ENCODE assay signal across 29 cellular contexts in the genomic region with DNA sequence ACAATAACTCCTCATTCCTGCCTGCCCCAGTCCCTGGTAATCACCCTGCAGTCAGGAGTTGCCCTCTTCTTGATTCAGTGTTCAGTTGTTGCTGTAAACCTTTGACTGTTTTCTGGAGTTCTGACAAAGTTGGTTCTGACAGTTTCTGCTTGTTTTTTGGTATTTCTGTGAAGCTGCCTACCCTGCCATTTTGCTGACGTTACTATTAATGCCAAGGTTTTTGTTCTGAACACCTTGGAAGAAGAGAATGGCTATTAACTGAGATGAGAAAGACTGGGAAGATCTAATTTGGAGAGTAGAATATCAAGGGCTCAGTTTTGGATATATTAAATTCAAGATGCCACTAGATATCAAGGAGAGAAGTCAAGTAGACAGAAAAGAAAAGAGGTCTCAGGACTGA.
DNase-seq lines count a peak whose midpoint lies in the region; ATAC-seq, FAIRE-seq and TF ChIP-seq lines count a peak whose summit lies in the region.
"Had no signal": no experiment of that assay in that cellular context is flagged by ENCODE, and none has a peak within 500 bp of the region (broad histone marks: within the 10 kb centered on the region; RNA-seq: fewer than 3 reads in every experiment).

No MANE protein-coding gene starts in this region.

- no peaks in the 10 kb centered on the region for H3K4me1 ChIP-seq in HepG2 (ENCODE audit: insufficient read depth, low read length)
- no peaks in the 10 kb centered on the region for H3K4me1 ChIP-seq in right lobe of liver
- H3K4me1 ChIP-seq in right cardiac atrium (ENCODE audit: control insufficient read depth, insufficient read depth, low read length) = peaks cover 5% of the 10 kb centered on the region

- no peak for TF ChIP-seq POLR2A in HepG2 (IDR thresholded peaks at IDR 0.05; ENCODE audit: insufficient read depth in 1 of 2, low read depth in 2 of 2, low read length in 2 of 2)
- TF ChIP-seq POLR2A in right lobe of liver (IDR thresholded peaks at IDR 0.05) = no peak

- FAIRE-seq in HepG2 (lab: Jason Lieb, UNC) = no peak
- FAIRE-seq: GM12878, GM12892, GM18507, GM19239 had no signal

- no peak overlapping the region for H3K4me3 ChIP-seq in HepG2 (replicated peaks in 1 of 3; ENCODE audit: insufficient read depth in 1 of 3, low read depth in 2 of 3, low read length in 3 of 3)
- H3K4me3 ChIP-seq in right lobe of liver = no peak overlapping the region
- H3K4me3 ChIP-seq in right cardiac atrium (ENCODE audit: low read length) = no peak overlapping the region
- H3K4me3 ChIP-seq: BLaER1, GM12878 had no signal

- H3K79me2 ChIP-seq in HepG2 (ENCODE audit: insufficient read depth, low read length) = no peaks in the 10 kb centered on the region

- H4K20me1 ChIP-seq in HepG2 (ENCODE audit: insufficient read depth, low read length) = no peaks in the 10 kb centered on the region
- H4K20me1 ChIP-seq: BLaER1 had no signal

- TF ChIP-seq EP300 in HepG2 (IDR thresholded peaks at IDR 0.05; ENCODE audit: low read depth in 2 of 2, low read length in 2 of 2) (no peak), HepG2 (CRISPR knock-in tag; IDR thresholded peaks at IDR 0.05; ENCODE audit: borderline replicate concordance) (no peak)

- no peak overlapping the region for H3K9ac ChIP-seq in HepG2 (ENCODE audit: insufficient read depth, low read depth, low read length)
- H3K9ac ChIP-seq: BLaER1 had no signal

- H3K9me3 Mint-ChIP-seq in activated CD4-positive, alpha-beta memory T cell treated with anti-CD3 and anti-CD28 coated beads for 36 hours = no peaks in the 10 kb centered on the region
- peaks cover 8% of the 10 kb centered on the region for H3K9me3 Mint-ChIP-seq in activated T-helper 17 cell treated with anti-CD3 and anti-CD28 coated beads, Interleukin-2, amount 50 U/mL, for 72 hours
- no peaks in the 10 kb centered on the region for H3K9me3 Mint-ChIP-seq in stimulated activated effector memory CD8-positive, alpha-beta T cell treated with anti-CD3 and anti-CD28 coated beads, Interleukin-12 subunit alpha, Interleukin-12 subunit beta, amount 100 ng/mL, for 72 hours
- H3K9me3 Mint-ChIP-seq in natural killer cell = no peaks in the 10 kb centered on the region
- H3K9me3 Mint-ChIP-seq: CD8-positive, alpha-beta memory T cell had no signal

- CTCF ChIA-PET in HepG2 (lab: Yijun Ruan, JAX; ENCODE audit: low intra/inter-chr PET ratio, low total read pairs) = no interaction called here
- CTCF ChIA-PET in activated CD4-positive, alpha-beta memory T cell treated with anti-CD3 and anti-CD28 coated beads for 36 hours (lab: Charles Lee) = interaction anchor here (0.8 kb wide), 1 partner anchor 13 kb away, joined by 4 read pairs; no protein-coding TSS in a partner anchor

- no peak for DNase-seq in HepG2 (ENCODE audit: low spot score)
- no peak for DNase-seq in right lobe of liver
- no peak for DNase-seq in activated CD4-positive, alpha-beta memory T cell treated with anti-CD3 and anti-CD28 coated beads for 36 hours
- no peak for DNase-seq in stimulated activated effector memory CD8-positive, alpha-beta T cell treated with anti-CD3 and anti-CD28 coated beads, Interleukin-12 subunit alpha, Interleukin-12 subunit beta, amount 100 ng/mL, for 72 hours (ENCODE audit: low spot score in 2 of 2)
- no peak for DNase-seq in natural killer cell
- DNase-seq in right cardiac atrium = no peak
- no peak for DNase-seq in SW 1271 (lab: John Stamatoyannopoulos, UW)
- DNase-seq: ACHN; BE2C; C1 segment of cervical spinal cord; CD4-positive, alpha-beta memory T cell; CD4-positive, CD25-positive, alpha-beta regulatory T cell; CD8-positive, alpha-beta memory T cell; COR-L47; DMS 273 treated with DMSO at 0.1 percent for 48 hours; DMS153; DMS53; DMS79; DND-41; EL; GDM1 had no signal

- H3K36me3 Mint-ChIP-seq in activated CD4-positive, alpha-beta memory T cell treated with anti-CD3 and anti-CD28 coated beads for 36 hours = no peaks in the 10 kb centered on the region
- H3K36me3 Mint-ChIP-seq in activated T-helper 17 cell treated with anti-CD3 and anti-CD28 coated beads, Interleukin-2, amount 50 U/mL, for 72 hours (ENCODE audit: low read depth) = no peaks in the 10 kb centered on the region
- H3K36me3 Mint-ChIP-seq in stimulated activated effector memory CD8-positive, alpha-beta T cell treated with anti-CD3 and anti-CD28 coated beads, Interleukin-12 subunit alpha, Interleukin-12 subunit beta, amount 100 ng/mL, for 72 hours = no peaks in the 10 kb centered on the region
- H3K36me3 Mint-ChIP-seq in natural killer cell = no peaks in the 10 kb centered on the region
- H3K36me3 Mint-ChIP-seq: CD14-positive monocyte; CD4-positive, alpha-beta memory T cell; CD4-positive, CD25-positive, alpha-beta regulatory T cell; CD8-positive, alpha-beta memory T cell had no signal

- in situ Hi-C loops in HepG2 (cut with HindIII; ENCODE audit: extremely low pct_ligation_motif_present, low pct_unique_long_range_greater_than_20kb) = no loop called here

- ATAC-seq in HepG2 (no peak), right lobe of liver (no peak), natural killer cell (no peak), right cardiac atrium (no peak)
- no peak for ATAC-seq in activated T-helper 17 cell treated with anti-CD3 and anti-CD28 coated beads, Interleukin-2, amount 50 U/mL, for 72 hours (replicated peaks)
- no peak for ATAC-seq in stimulated activated effector memory CD8-positive, alpha-beta T cell treated with anti-CD3 and anti-CD28 coated beads, Interleukin-12 subunit alpha, Interleukin-12 subunit beta, amount 100 ng/mL, for 72 hours
- ATAC-seq: GM12878 had no signal

- 0% methylated on average over 1 of the region's 1 CpG for WGBS in HepG2 (ENCODE audit: low lambda C conversion rate)
- WGBS in right lobe of liver (ENCODE audit: insufficient coverage, low coverage, low lambda C conversion rate, missing lambda C conversion rate) = 87% methylated on average over 1 of the region's 1 CpG
- WGBS in right cardiac atrium = 85% methylated on average over 1 of the region's 1 CpG

- intact Hi-C loops in HepG2 (cut with micrococcal nuclease; ENCODE audit: unreplicated experiment) (no loop called here), right lobe of liver (cut with DNase I) (no loop called here), natural killer cell (cut with micrococcal nuclease) (no loop called here), right cardiac atrium (cut with DNase I) (loop anchor here in 2 of 4 donors (10.0 kb wide), 1 partner anchor 126 kb away; no protein-coding TSS in a partner anchor)
- intact Hi-C loops in activated CD4-positive, alpha-beta memory T cell treated with anti-CD3 and anti-CD28 coated beads for 36 hours (cut with micrococcal nuclease) = no loop called here

- H3K4me3 Mint-ChIP-seq in activated CD4-positive, alpha-beta memory T cell treated with anti-CD3 and anti-CD28 coated beads for 36 hours = no peak overlapping the region
- peak overlapping the region; percentile 2 for H3K4me3 Mint-ChIP-seq in activated T-helper 17 cell treated with anti-CD3 and anti-CD28 coated beads, Interleukin-2, amount 50 U/mL, for 72 hours
- no peak overlapping the region for H3K4me3 Mint-ChIP-seq in stimulated activated effector memory CD8-positive, alpha-beta T cell treated with anti-CD3 and anti-CD28 coated beads, Interleukin-12 subunit alpha, Interleukin-12 subunit beta, amount 100 ng/mL, for 72 hours
- no peak overlapping the region for H3K4me3 Mint-ChIP-seq in natural killer cell
- H3K4me3 Mint-ChIP-seq: CD4-positive, alpha-beta memory T cell had no signal

- peaks cover 7% of the 10 kb centered on the region for H3K27me3 Mint-ChIP-seq in activated CD4-positive, alpha-beta memory T cell treated with anti-CD3 and anti-CD28 coated beads for 36 hours
- peaks cover 3% of the 10 kb centered on the region for H3K27me3 Mint-ChIP-seq in activated T-helper 17 cell treated with anti-CD3 and anti-CD28 coated beads, Interleukin-2, amount 50 U/mL, for 72 hours
- peaks cover 10 to 11% of the 10 kb centered on the region in 2 donors for H3K27me3 Mint-ChIP-seq in natural killer cell (ENCODE audit: low read depth in 2 of 2)
- H3K27me3 Mint-ChIP-seq: CD4-positive, CD25-positive, alpha-beta regulatory T cell had no signal

- H3K9me3 ChIP-seq in HepG2 (ENCODE audit: low read length) (no peaks in the 10 kb centered on the region), right lobe of liver (no peaks in the 10 kb centered on the region), right cardiac atrium (ENCODE audit: control insufficient read depth, low read length) (no peaks in the 10 kb centered on the region)

- peaks cover 38% of the 10 kb centered on the region for H3K4me1 Mint-ChIP-seq in activated CD4-positive, alpha-beta memory T cell treated with anti-CD3 and anti-CD28 coated beads for 36 hours (ENCODE audit: low read depth)
- peaks cover 28% of the 10 kb centered on the region for H3K4me1 Mint-ChIP-seq in activated T-helper 17 cell treated with anti-CD3 and anti-CD28 coated beads, Interleukin-2, amount 50 U/mL, for 72 hours
- peaks cover 23% of the 10 kb centered on the region for H3K4me1 Mint-ChIP-seq in stimulated activated effector memory CD8-positive, alpha-beta T cell treated with anti-CD3 and anti-CD28 coated beads, Interleukin-12 subunit alpha, Interleukin-12 subunit beta, amount 100 ng/mL, for 72 hours
- no peaks in the 10 kb centered on the region for H3K4me1 Mint-ChIP-seq in natural killer cell
- H3K4me1 Mint-ChIP-seq: CD14-positive monocyte had no signal

- no peak for TF ChIP-seq CTCF in HepG2 (CRISPR knock-in tag; IDR thresholded peaks at IDR 0.05)
- TF ChIP-seq CTCF in right lobe of liver (IDR thresholded peaks at IDR 0.05) = no peak
- TF ChIP-seq CTCF in natural killer cell (IDR thresholded peaks at IDR 0.05) = no peak

- H3K27ac Mint-ChIP-seq in activated CD4-positive, alpha-beta memory T cell treated with anti-CD3 and anti-CD28 coated beads for 36 hours = peak overlapping the region; percentile 74
- H3K27ac Mint-ChIP-seq in activated T-helper 17 cell treated with anti-CD3 and anti-CD28 coated beads, Interleukin-2, amount 50 U/mL, for 72 hours = peak overlapping the region; percentile 86
- H3K27ac Mint-ChIP-seq in stimulated activated effector memory CD8-positive, alpha-beta T cell treated with anti-CD3 and anti-CD28 coated beads, Interleukin-12 subunit alpha, Interleukin-12 subunit beta, amount 100 ng/mL, for 72 hours = peak overlapping the region; percentile 15
- no peak overlapping the region for H3K27ac Mint-ChIP-seq in natural killer cell
- H3K27ac Mint-ChIP-seq: CD14-positive monocyte had no signal

- BruUV-seq in HepG2 (replicated peaks; lab: Mats Ljungman, UMichigan) = no TSS peak

- H3K36me3 ChIP-seq in HepG2 (replicated peaks in 1 of 2; ENCODE audit: control insufficient read depth in 1 of 2, insufficient read depth in 2 of 2, low read length in 2 of 2) = no peaks in the 10 kb centered on the region
- no peaks in the 10 kb centered on the region for H3K36me3 ChIP-seq in right lobe of liver
- H3K36me3 ChIP-seq: BE2C, BLaER1 had no signal

- no peak overlapping the region for H2AFZ ChIP-seq in HepG2 (ENCODE audit: low read length)

- H3K4me2 ChIP-seq in HepG2 (ENCODE audit: low read depth, low read length) = no peak overlapping the region
- H3K4me2 ChIP-seq: BLaER1 had no signal

- H3K27me3 ChIP-seq in HepG2 (ENCODE audit: control insufficient read depth in 1 of 2, insufficient read depth in 2 of 2, low read length in 2 of 2) (peaks cover 0 to 9% of the 10 kb centered on the region in 2 experiments; a peak in 1 of 5 replicates), right lobe of liver (no peaks in the 10 kb centered on the region), right cardiac atrium (ENCODE audit: control insufficient read depth, insufficient read depth) (no peaks in the 10 kb centered on the region)
- H3K27me3 ChIP-seq: BE2C, BLaER1 had no signal

- H3K27ac ChIP-seq in HepG2 (ENCODE audit: extremely low read length, insufficient read depth, low read length) (no peak overlapping the region), right lobe of liver (no peak overlapping the region), right cardiac atrium (ENCODE audit: low read length) (no peak overlapping the region)
- H3K27ac ChIP-seq: 22Rv1, BLaER1 had no signal

- POLR2A ChIA-PET in HepG2 (lab: Yijun Ruan, JAX) = no interaction called here
- POLR2A ChIA-PET in activated CD4-positive, alpha-beta memory T cell treated with anti-CD3 and anti-CD28 coated beads for 36 hours (lab: Charles Lee) = no interaction called here

- TF ChIP-seq RAD21 in HepG2 (CRISPR knock-in tag; IDR thresholded peaks at IDR 0.05) = no peak

Comparison
In these comparisons a context has a peak if more than half of its experiments do, and no peak if none do; other contexts are left out.
1. H3K27ac Mint-ChIP-seq: peak in activated CD4-positive, alpha-beta memory T cell treated with anti-CD3 and anti-CD28 coated beads for 36 hours (single experiment), activated T-helper 17 cell treated with anti-CD3 and anti-CD28 coated beads, Interleukin-2, amount 50 U/mL, for 72 hours (single experiment) and stimulated activated effector memory CD8-positive, alpha-beta T cell treated with anti-CD3 and anti-CD28 coated beads, Interleukin-12 subunit alpha, Interleukin-12 subunit beta, amount 100 ng/mL, for 72 hours (single experiment); none in natural killer cell (0 of 2).